In the genomic region with DNA sequence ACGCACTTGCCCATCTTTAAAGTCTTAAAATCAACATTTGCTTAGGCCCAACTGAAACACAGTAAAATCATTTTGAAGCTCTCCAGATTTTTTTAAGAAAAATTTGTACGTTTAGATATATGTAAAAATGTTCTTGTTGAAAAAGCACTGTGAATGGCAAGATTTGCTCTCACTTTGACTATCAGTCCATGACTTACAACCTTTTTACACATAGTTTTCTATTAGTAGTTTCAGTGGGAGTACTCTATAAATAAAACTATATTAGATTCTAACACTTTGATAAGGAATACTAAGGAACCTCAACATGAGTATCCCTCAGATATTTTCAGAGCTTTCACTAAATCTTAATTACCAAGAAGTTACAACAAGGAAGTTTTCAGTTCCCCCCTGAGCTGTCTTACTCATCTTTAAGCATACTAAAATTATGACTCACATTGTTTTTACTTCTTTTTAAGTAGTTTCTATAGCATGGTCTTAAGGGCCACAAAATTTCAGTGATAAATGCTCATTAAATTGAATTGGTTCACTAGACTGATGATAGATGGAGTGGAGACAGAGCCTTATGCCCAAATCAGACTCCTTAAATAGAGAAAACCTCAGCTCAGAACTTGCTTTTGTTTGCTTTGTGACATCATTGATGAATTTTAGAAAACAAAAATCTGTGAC, we compare ENCODE assay signal across 9 cellular contexts. TPM values are rescaled to one million over a fixed set of nuclear protein-coding genes. Genes with fewer than 3 reads are reported as not detected.
DNase-seq lines count a peak whose midpoint lies in the region; ATAC-seq and TF ChIP-seq lines count a peak whose summit lies in the region.
"Had no signal": no experiment of that assay in that cellular context is flagged by ENCODE, and none has a peak within 500 bp of the region (broad histone marks: within the 10 kb centered on the region; RNA-seq: fewer than 3 reads in every experiment).

No MANE protein-coding gene starts in this region.

- no peak overlapping the region for H3K4me2 ChIP-seq in H9 (ENCODE audit: insufficient read depth, insufficient read length, low read length)

- H3K4me1 Mint-ChIP-seq in MCF 10A (ENCODE audit: insufficient read depth, unreplicated experiment) (peaks cover 5% of the 10 kb centered on the region), H9 (no peaks in the 10 kb centered on the region)

- H2BK12ac ChIP-seq in H9 (ENCODE audit: insufficient read length, low read depth, low read length): no peak overlapping the region

- TF ChIP-seq POLR2A in breast epithelium (IDR thresholded peaks at IDR 0.05): no peak

- no peak overlapping the region for H4K8ac ChIP-seq in H9 (replicated peaks; ENCODE audit: insufficient read length, low read depth, low read length)

- H3K14ac ChIP-seq in H9 (ENCODE audit: insufficient read depth, low read length): no peak overlapping the region

- H3K23me2 ChIP-seq in H9 (ENCODE audit: insufficient read length, low read depth, low read length, poor library complexity, severe bottlenecking): no peaks in the 10 kb centered on the region

- in situ Hi-C loops in astrocyte of the cerebellum (cut with HindIII; ENCODE audit: low sequenced_read_pairs): no loop called here

- no peak overlapping the region for H3K27ac ChIP-seq in breast epithelium
- no peak overlapping the region for H3K27ac ChIP-seq in H9 (ENCODE audit: insufficient read length, low read depth, low read length)
- H3K27ac ChIP-seq: parathyroid adenoma had no signal

- no peaks in the 10 kb centered on the region for H3K9me3 ChIP-seq in breast epithelium
- no peaks in the 10 kb centered on the region for H3K9me3 ChIP-seq in H9 (ENCODE audit: control insufficient read depth, low read depth, low read length)

- H3K27me3 Mint-ChIP-seq in MCF 10A (ENCODE audit: insufficient read depth, unreplicated experiment): no peaks in the 10 kb centered on the region
- no peaks in the 10 kb centered on the region; the same call in 1 of the 2 replicates for H3K27me3 Mint-ChIP-seq in H9 (ENCODE audit: low read depth)

- H3K79me1 ChIP-seq in H9 (ENCODE audit: insufficient read depth, low read depth, low read length, poor library complexity, severe bottlenecking): no peaks in the 10 kb centered on the region

- ATAC-seq in HG03196 (IDR thresholded peaks at IDR 0.05; ENCODE audit: unreplicated experiment): peak; percentile 96

- no peak overlapping the region for H3K18ac ChIP-seq in H9 (ENCODE audit: insufficient read length, low read depth, low read length)

- H3K79me2 ChIP-seq in H9 (ENCODE audit: insufficient read depth, low read length): no peaks in the 10 kb centered on the region
- H3K79me2 ChIP-seq: parathyroid adenoma had no signal

- H2BK20ac ChIP-seq in H9 (ENCODE audit: low read depth, low read length, poor library complexity, severe bottlenecking): no peak overlapping the region

- CTCF ChIA-PET in MCF 10A (lab: Yijun Ruan, JAX): interaction anchor here (1.3 kb wide), 1 partner anchor 30 kb away, joined by 4 read pairs; no protein-coding TSS in a partner anchor

- no peak overlapping the region for H2BK5ac ChIP-seq in H9 (ENCODE audit: insufficient read length, low read length)

- H2BK120ac ChIP-seq in H9 (ENCODE audit: low read depth, low read length, poor library complexity, severe bottlenecking): no peak overlapping the region

- H3K9me3 Mint-ChIP-seq in MCF 10A (ENCODE audit: unreplicated experiment) (no peaks in the 10 kb centered on the region), H9 (no peaks in the 10 kb centered on the region; a peak in 1 of 5 replicates)

- POLR2A ChIA-PET in MCF 10A (lab: Yijun Ruan, JAX): interaction anchor here (0.6 to 3.2 kb wide), 13 partner anchors 9 to 484 kb away, joined by 3 to 52 read pairs (median 5); partner anchors contain the start of gene RAP2B

- H2AK5ac ChIP-seq in H9 (ENCODE audit: insufficient read length, low read length): no peak overlapping the region

- H3K27me3 ChIP-seq in breast epithelium (no peaks in the 10 kb centered on the region), H9 (ENCODE audit: insufficient read depth, low read length) (no peaks in the 10 kb centered on the region)

- H2AFZ ChIP-seq in H9 (ENCODE audit: low read length): no peak overlapping the region
- H2AFZ ChIP-seq: parathyroid adenoma had no signal

- BruUV-seq in MCF 10A (replicated peaks; lab: Mats Ljungman, UMichigan): no TSS peak

- H3K36me3 Mint-ChIP-seq in MCF 10A (ENCODE audit: insufficient read depth, unreplicated experiment) (no peaks in the 10 kb centered on the region), H9 (ENCODE audit: insufficient read depth in 1 of 3, low read depth in 3 of 3) (no peaks in the 10 kb centered on the region; a peak in 1 of 7 replicates)

- H3K4me3 ChIP-seq in breast epithelium (no peak overlapping the region), astrocyte of the cerebellum (ENCODE audit: low read depth, low read length) (no peak overlapping the region)

- intact Hi-C loops in MCF 10A (cut with micrococcal nuclease) (no loop called here), breast epithelium (cut with DNase I; ENCODE audit: low total_unique reads) (no loop called here), head of caudate nucleus (cut with DNase I) (no loop called here)

- H4K20me1 ChIP-seq in H9 (ENCODE audit: control insufficient read depth, insufficient read depth, insufficient read length): no peaks in the 10 kb centered on the region

- no peak overlapping the region for H3K9ac ChIP-seq in H9 (ENCODE audit: extremely low read depth, insufficient read length, low read length)
- H3K9ac ChIP-seq: parathyroid adenoma had no signal

- DNase-seq in MCF 10A (ENCODE audit: unreplicated experiment) (peak; percentile 66), breast epithelium (ENCODE audit: low spot score in 2 of 2) (no peak), astrocyte of the cerebellum (ENCODE audit: low read depth) (peak; percentile 36), head of caudate nucleus (no peak), H9 (no peak), SKM-1 (lab: John Stamatoyannopoulos, UW; ENCODE audit: unreplicated experiment) (no peak), NCI-H1105 treated with DMSO at 0.1 percent for 48 hours (lab: John Stamatoyannopoulos, UW) (no peak)

- H3K4ac ChIP-seq in H9 (ENCODE audit: low read depth, low read length): no peak overlapping the region

- no peaks in the 10 kb centered on the region for H3K36me3 ChIP-seq in breast epithelium

- no peak overlapping the region for H4K91ac ChIP-seq in H9 (ENCODE audit: insufficient read length, low read depth, low read length)

- no peak overlapping the region for H3K56ac ChIP-seq in H9 (ENCODE audit: insufficient read length, low read depth, low read length)

- no peak overlapping the region for H3T11ph ChIP-seq in H9 (ENCODE audit: low read length)

- no peak overlapping the region for H4K5ac ChIP-seq in H9 (ENCODE audit: insufficient read length, low read depth, low read length)

- no peak overlapping the region for H2BK15ac ChIP-seq in H9 (ENCODE audit: low read depth, low read length)

- TF ChIP-seq CTCF in MCF 10A (IDR thresholded peaks at IDR 0.05; ENCODE audit: unreplicated experiment): no peak
- no peak for TF ChIP-seq CTCF in breast epithelium (IDR thresholded peaks at IDR 0.05)
- TF ChIP-seq CTCF in astrocyte of the cerebellum (IDR thresholded peaks at IDR 0.05; ENCODE audit: low read depth, low read length, missing control alignments): no peak
- no peak for TF ChIP-seq CTCF in H9 (conservative IDR thresholded peaks at IDR 0.05)

- no CpG with 5 or more reads among the region's 2 CpGs for WGBS in H9 (ENCODE audit: extremely low coverage, insufficient read length, low lambda C conversion rate)

- H3K23ac ChIP-seq in H9 (ENCODE audit: insufficient read length, low read depth, low read length): no peak overlapping the region

- H3K27ac Mint-ChIP-seq in MCF 10A (ENCODE audit: low read depth, unreplicated experiment): peak overlapping the region; percentile 81
- H3K27ac Mint-ChIP-seq in H9: no peak overlapping the region

- no peaks in the 10 kb centered on the region for H3K4me1 ChIP-seq in breast epithelium
- no peaks in the 10 kb centered on the region for H3K4me1 ChIP-seq in H9 (ENCODE audit: insufficient read depth, low read length)
- H3K4me1 ChIP-seq: parathyroid adenoma had no signal

- H3K4me3 Mint-ChIP-seq in MCF 10A (ENCODE audit: unreplicated experiment): no peak overlapping the region
- H3K4me3 Mint-ChIP-seq in H9: no peak overlapping the region

RNA-seq across cellular contexts. Expression of gene RAP2B, which starts 31.6 kb away (rescaled TPM):
- total RNA-seq in MCF 10A (2022) (15.0 and 19.3 TPM in 2 replicates), breast epithelium (10 to 100 TPM in 2 of 3 donors, 1 to 10 TPM in 1; 6.6 to 21.0 (median 13.5) TPM), H9 (2021) (18.2 and 18.7 TPM in 2 replicates)

Comparison
In these comparisons a context has a peak if more than half of its experiments do, and no peak if none do; other contexts are left out.
1. DNase-seq: peak in MCF 10A (single experiment) and astrocyte of the cerebellum (single experiment); none in breast epithelium (0 of 2), head of caudate nucleus (0 of 42), H9 (single experiment), SKM-1 (single experiment) and NCI-H1105 treated with DMSO at 0.1 percent for 48 hours (single experiment).